In genomic region chr15:98648654-98649537, GRCh38 we compare ENCODE assay signal across 8 cellular contexts. TPM values are rescaled to one million over a fixed set of nuclear protein-coding genes. Genes with fewer than 3 reads are reported as not detected.
DNase-seq lines count a peak whose midpoint lies in the region; ATAC-seq and TF ChIP-seq lines count a peak whose summit lies in the region.

No MANE protein-coding gene starts in this region.

- H3K4me3 ChIP-seq in GM12864 (ENCODE audit: low read depth, low read length) = peak overlapping the region; percentile 60
- H3K4me3 ChIP-seq in H7 (ENCODE audit: insufficient read depth, low read depth, low read length) = peak overlapping the region; percentile 98
- H3K4me3 ChIP-seq in Loucy (ENCODE audit: low read length, poor library complexity, severe bottlenecking) = peak overlapping the region; percentile 73
- peak overlapping the region; percentile 54 for H3K4me3 ChIP-seq in mucosa of descending colon

- H3K4me2 ChIP-seq in Loucy (ENCODE audit: low read depth, low read length, poor library complexity, severe bottlenecking) = peak overlapping the region; percentile 89

- DNase-seq in GM12864 (ENCODE audit: low read depth) (no peak), H7 (peak; percentile 81), epithelial cell of prostate (ENCODE audit: low read depth, low spot score) (no peak), mucosa of descending colon (peak; percentile 50 to 69 (median 68)), superior temporal gyrus (ENCODE audit: extremely low spot score) (peak; percentile 49), middle frontal gyrus (ENCODE audit: extremely low spot score, low spot score) (no peak)
- DNase-seq in activated CD8-positive, alpha-beta memory T cell treated with anti-CD3 and anti-CD28 coated beads for 24 hours = peak; percentile 77

- TF ChIP-seq CTCF in GM12864 (IDR thresholded peaks at IDR 0.05; ENCODE audit: low read depth, low read length, missing control alignments) (no peak), Loucy (conservative IDR thresholded peaks at IDR 0.05; ENCODE audit: low read length) (no peak), mucosa of descending colon (IDR thresholded peaks at IDR 0.05) (peak; percentile 5)

- no peaks in the 10 kb centered on the region for H3K9me2 ChIP-seq in Loucy (replicated peaks; ENCODE audit: low read depth, low read length)

- ATAC-seq in mucosa of descending colon = peak; percentile 9

- peak overlapping the region; percentile 80 for H2AFZ ChIP-seq in Loucy (ENCODE audit: low read length)

- H3K9me3 ChIP-seq in Loucy (ENCODE audit: insufficient read depth, low read depth, low read length) (no peaks in the 10 kb centered on the region), mucosa of descending colon (no peaks in the 10 kb centered on the region)

- no peaks in the 10 kb centered on the region for H3F3A ChIP-seq in Loucy (ENCODE audit: low read depth)

- no peaks in the 10 kb centered on the region for H3K27me3 ChIP-seq in H7 (ENCODE audit: control insufficient read depth, insufficient read depth, low read length)
- peaks cover 16% of the 10 kb centered on the region for H3K27me3 ChIP-seq in Loucy (ENCODE audit: insufficient read depth, low read length, poor library complexity, severe bottlenecking)

- intact Hi-C loops in mucosa of descending colon (cut with DNase I, micrococcal nuclease) = loop anchor here in 1 of 2 donors (5.0 kb wide), 1 partner anchor 132 kb away; no protein-coding TSS in a partner anchor

- peaks cover 39% of the 10 kb centered on the region for H3K4me1 ChIP-seq in Loucy (ENCODE audit: insufficient read depth, low read length, poor library complexity, severe bottlenecking)
- peaks cover 5% of the 10 kb centered on the region for H3K4me1 ChIP-seq in mucosa of descending colon (ENCODE audit: low read depth)

- peaks cover 40% of the 10 kb centered on the region for H4K20me1 ChIP-seq in Loucy (ENCODE audit: insufficient read depth, low read length, poor library complexity, severe bottlenecking)

- H3K36me3 ChIP-seq in H7 (replicated peaks; ENCODE audit: control insufficient read depth, insufficient read depth, low read length) (no peaks in the 10 kb centered on the region), Loucy (ENCODE audit: insufficient read depth, low read length) (no peaks in the 10 kb centered on the region), mucosa of descending colon (ENCODE audit: low read depth) (no peaks in the 10 kb centered on the region)

- peak overlapping the region; percentile 71 for H3K9ac ChIP-seq in Loucy (ENCODE audit: low read depth, low read length, poor library complexity, severe bottlenecking)

- peaks cover 46% of the 10 kb centered on the region for H3K79me2 ChIP-seq in Loucy (ENCODE audit: insufficient read depth, low read length)

- peak overlapping the region; percentile 88 for H3K27ac ChIP-seq in epithelial cell of prostate

RNA-seq across cellular contexts. Expression of gene IGF1R, which starts 0.6 kb away (rescaled TPM):
- total RNA-seq in H7 (2014; rRNA removed; shearing (Covaris generic)) = 33.0 and 50.2 TPM in 2 replicates
- total RNA-seq in mucosa of descending colon = 10 to 100 TPM; 34.7 to 65.2 (median 47.7) TPM

Comparison
In these comparisons a context has a peak if more than half of its experiments do, and no peak if none do; other contexts are left out.
1. DNase-seq: peak in H7 (single experiment), activated CD8-positive, alpha-beta memory T cell treated with anti-CD3 and anti-CD28 coated beads for 24 hours (single experiment), mucosa of descending colon (3 of 3) and superior temporal gyrus (single experiment); none in GM12864 (single experiment), epithelial cell of prostate (single experiment) and middle frontal gyrus (single experiment).
2. Peak in every context shown above with its lines, with median percentiles within 50 percentile points of each other: H3K4me3 ChIP-seq.